Comparison of ENCODE assay signal across 16 cellular contexts in genomic region chr5:179879003-179879689, GRCh38.
"Had no signal": no experiment of that assay in that cellular context is flagged by ENCODE, and none has a peak within 500 bp of the region (broad histone marks: within the 10 kb centered on the region; RNA-seq: fewer than 3 reads in every experiment).

No MANE protein-coding gene starts in this region.

- ATAC-seq: body of pancreas, left ventricle myocardium superior, WTC11 had no signal

- H3K27ac ChIP-seq: body of pancreas, cardiac muscle cell, right lobe of liver, thyroid gland had no signal

- H3K9me3 ChIP-seq: body of pancreas, thyroid gland had no signal

- DNase-seq: activated gamma-delta T cell treated with Interleukin-2 at 50 U/mL for 16 hours; activated T-cell treated with anti-CD3 and anti-CD28 coated beads, Interleukin-2, amount 50 U/mL, for 1 hour; anterior cingulate cortex; body of pancreas; effector CD4-positive, alpha-beta T cell; foreskin melanocyte; hippocampal formation; kidney glomerular epithelial cell; left ventricle myocardium superior; nucleus accumbens; stimulated activated CD4-positive, alpha-beta T cell treated with anti-CD3 and anti-CD28 coated beads, Interleukin-4, amount 100 ng/mL, for 1 hour; T1000; thyroid gland had no signal

- H3K27me3 ChIP-seq: body of pancreas, cardiac muscle cell, right lobe of liver, thyroid gland had no signal

- H3K4me1 ChIP-seq: body of pancreas, right lobe of liver, thyroid gland had no signal

- H3K4me3 ChIP-seq: body of pancreas, cardiac muscle cell, right lobe of liver, thyroid gland had no signal
